1 cellular context compared by ENCODE assay signal in the genomic region with DNA sequence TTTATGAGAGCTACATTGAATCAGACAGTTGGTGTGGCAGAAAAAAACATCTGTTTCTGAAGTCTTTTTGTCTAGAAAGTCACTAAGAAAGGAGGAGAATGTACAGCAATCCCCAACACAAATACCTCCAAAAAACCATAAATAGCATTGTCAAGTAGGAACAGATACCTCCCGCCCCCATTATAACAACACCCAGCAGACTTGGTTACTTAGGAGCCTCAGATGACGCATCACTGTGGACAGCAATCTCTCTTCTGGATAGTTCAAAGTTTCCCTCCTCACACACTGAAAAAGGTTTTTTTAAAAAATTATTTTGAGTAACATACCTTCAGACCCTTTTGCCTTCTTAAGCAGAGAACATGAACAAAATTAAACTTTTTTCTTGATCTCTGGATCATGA.
TF ChIP-seq lines count a peak whose summit lies in the region.

No MANE protein-coding gene starts in this region.

TF ChIP-seq in IMR-90, 13 proteins besides CTCF, POLR2A, EP300 and RAD21:
- TF ChIP-seq MAZ (IDR thresholded peaks at IDR 0.05; ENCODE audit: borderline replicate concordance, low read depth, low read length) (no peak), MXI1 (IDR thresholded peaks at IDR 0.05; ENCODE audit: borderline replicate concordance, low read depth, low read length) (no peak), NFE2L2 (IDR thresholded peaks at IDR 0.05; ENCODE audit: low read depth, low read length) (no peak), RCOR1 (IDR thresholded peaks at IDR 0.05; ENCODE audit: insufficient replicate concordance, low read length) (no peak), RFX5 (IDR thresholded peaks at IDR 0.05; ENCODE audit: low read depth, low read length) (no peak), BHLHE40 (IDR thresholded peaks at IDR 0.05; ENCODE audit: low read depth, low read length) (no peak), CHD1 (IDR thresholded peaks at IDR 0.05; ENCODE audit: low read depth, low read length) (no peak), FOS (IDR thresholded peaks at IDR 0.05; ENCODE audit: low read depth, low read length) (no peak), MAFK (IDR thresholded peaks at IDR 0.05; ENCODE audit: low read depth, low read length) (no peak), CEBPB (IDR thresholded peaks at IDR 0.05; ENCODE audit: low read depth, low read length) (no peak), SMC3 (IDR thresholded peaks at IDR 0.05; ENCODE audit: low read depth, low read length) (no peak)
- TF ChIP-seq, protein P1, sequence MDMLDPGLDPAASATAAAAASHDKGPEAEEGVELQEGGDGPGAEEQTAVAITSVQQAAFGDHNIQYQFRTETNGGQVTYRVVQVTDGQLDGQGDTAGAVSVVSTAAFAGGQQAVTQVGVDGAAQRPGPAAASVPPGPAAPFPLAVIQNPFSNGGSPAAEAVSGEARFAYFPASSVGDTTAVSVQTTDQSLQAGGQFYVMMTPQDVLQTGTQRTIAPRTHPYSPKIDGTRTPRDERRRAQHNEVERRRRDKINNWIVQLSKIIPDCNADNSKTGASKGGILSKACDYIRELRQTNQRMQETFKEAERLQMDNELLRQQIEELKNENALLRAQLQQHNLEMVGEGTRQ (IDR thresholded peaks at IDR 0.05; ENCODE audit: low read depth, low read length): no peak
- TF ChIP-seq, protein P2, sequence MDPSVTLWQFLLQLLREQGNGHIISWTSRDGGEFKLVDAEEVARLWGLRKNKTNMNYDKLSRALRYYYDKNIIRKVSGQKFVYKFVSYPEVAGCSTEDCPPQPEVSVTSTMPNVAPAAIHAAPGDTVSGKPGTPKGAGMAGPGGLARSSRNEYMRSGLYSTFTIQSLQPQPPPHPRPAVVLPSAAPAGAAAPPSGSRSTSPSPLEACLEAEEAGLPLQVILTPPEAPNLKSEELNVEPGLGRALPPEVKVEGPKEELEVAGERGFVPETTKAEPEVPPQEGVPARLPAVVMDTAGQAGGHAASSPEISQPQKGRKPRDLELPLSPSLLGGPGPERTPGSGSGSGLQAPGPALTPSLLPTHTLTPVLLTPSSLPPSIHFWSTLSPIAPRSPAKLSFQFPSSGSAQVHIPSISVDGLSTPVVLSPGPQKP (IDR thresholded peaks at IDR 0.05; ENCODE audit: borderline replicate concordance, low read depth, low read length): no peak
TF ChIP-seq in IMR-90: peak in this region for 0.
